In the genomic region with DNA sequence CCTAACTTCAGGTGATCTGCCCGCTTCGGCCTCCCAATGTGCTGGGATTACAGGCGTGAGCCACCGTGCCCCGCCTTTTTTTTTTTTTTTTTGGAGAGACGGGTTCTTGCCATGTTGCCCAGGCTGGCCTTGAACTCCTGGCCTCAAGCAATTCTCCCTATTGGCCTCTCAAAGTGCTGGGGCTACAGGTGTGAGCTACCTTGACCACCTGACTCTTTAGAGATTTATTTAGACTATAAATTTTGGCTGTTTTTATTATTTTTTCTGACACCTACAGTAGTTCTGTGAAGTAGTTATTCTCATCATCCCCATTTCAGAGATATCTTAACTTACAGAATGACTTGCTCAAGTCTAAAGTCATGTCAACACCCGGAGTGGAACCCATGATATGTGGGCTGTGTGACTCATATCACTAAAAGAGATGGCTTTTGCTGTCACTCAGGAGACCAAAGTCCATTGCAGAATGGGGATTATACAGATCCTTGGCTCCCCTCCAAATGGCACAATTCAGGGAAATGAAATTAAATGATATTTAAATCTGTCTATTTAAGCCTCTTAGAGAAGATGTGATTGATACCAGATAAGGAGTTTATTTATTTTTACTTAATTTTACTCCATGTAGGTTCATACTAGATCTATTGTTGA, we compare ENCODE assay signal across 9 cellular contexts.
A peak's percentile ranks its signal among the peaks of the same experiment; 100 is the strongest.
DNase-seq lines count a peak whose midpoint lies in the region; ATAC-seq and TF ChIP-seq lines count a peak whose summit lies in the region.
"Had no signal": no experiment of that assay in that cellular context is flagged by ENCODE, and none has a peak within 500 bp of the region (broad histone marks: within the 10 kb centered on the region; RNA-seq: fewer than 3 reads in every experiment).

No MANE protein-coding gene starts in this region.

- H3K36me3 ChIP-seq in transverse colon (no peaks in the 10 kb centered on the region), endodermal cell (ENCODE audit: control insufficient read depth, insufficient read depth, low read length) (no peaks in the 10 kb centered on the region)

- no peaks in the 10 kb centered on the region for H3K9me3 Mint-ChIP-seq in activated naive CD4-positive, alpha-beta T cell treated with anti-CD3 and anti-CD28 coated beads, Interleukin-2, amount 50 U/mL, for 72 hours
- no peaks in the 10 kb centered on the region for H3K9me3 Mint-ChIP-seq in activated naive CD4-positive, alpha-beta T cell treated with anti-CD3 and anti-CD28 coated beads, Interleukin-2, amount 10 ng/mL, durations not matched to agents 7 days and 5 days
- H3K9me3 Mint-ChIP-seq in endodermal cell = no peaks in the 10 kb centered on the region

- CTCF ChIA-PET in activated naive CD4-positive, alpha-beta T cell treated with anti-CD3 and anti-CD28 coated beads, Interleukin-2, amount 10 ng/mL, durations not matched to agents 7 days and 5 days (lab: Charles Lee) = no interaction called here

- H3K4me3 ChIP-seq in transverse colon (no peak overlapping the region), endodermal cell (ENCODE audit: low read length) (no peak overlapping the region)

- H3K27ac ChIP-seq in transverse colon (peak overlapping the region in 3 of 4 donors; percentile 19 to 33 (median 32)), endodermal cell (ENCODE audit: low read depth, low read length) (no peak overlapping the region)

- H3K27ac Mint-ChIP-seq in activated naive CD4-positive, alpha-beta T cell treated with anti-CD3 and anti-CD28 coated beads, Interleukin-2, amount 50 U/mL, for 72 hours = peak overlapping the region in 1 of 2 donors; percentile 74
- H3K27ac Mint-ChIP-seq in activated naive CD4-positive, alpha-beta T cell treated with anti-CD3 and anti-CD28 coated beads, Interleukin-2, amount 10 ng/mL, durations not matched to agents 7 days and 5 days = no peak overlapping the region
- no peak overlapping the region for H3K27ac Mint-ChIP-seq in endodermal cell

- H3K9me3 ChIP-seq in transverse colon (no peaks in the 10 kb centered on the region), endodermal cell (ENCODE audit: control insufficient read depth, low read length) (no peaks in the 10 kb centered on the region)

- peak; percentile 78 to 95 for ATAC-seq in activated naive CD4-positive, alpha-beta T cell treated with anti-CD3 and anti-CD28 coated beads, Interleukin-2, amount 50 U/mL, for 72 hours
- ATAC-seq in HG02840 (IDR thresholded peaks at IDR 0.05; ENCODE audit: low FRiP score, unreplicated experiment) = peak; percentile 98

- H3K4me1 Mint-ChIP-seq in activated naive CD4-positive, alpha-beta T cell treated with anti-CD3 and anti-CD28 coated beads, Interleukin-2, amount 10 ng/mL, durations not matched to agents 7 days and 5 days = no peaks in the 10 kb centered on the region
- H3K4me1 Mint-ChIP-seq in endodermal cell = no peaks in the 10 kb centered on the region

- 64 to 67% methylated on average over 5 to 7 of the region's 7 CpGs for WGBS in transverse colon (ENCODE audit: low coverage in 1 of 2), 2 donors
- 93 to 94% methylated on average over 5 to 7 of the region's 7 CpGs for WGBS in endodermal cell (ENCODE audit: insufficient coverage in 1 of 2, insufficient read length in 1 of 2), 2 experiments

- H3K27me3 ChIP-seq in transverse colon (no peaks in the 10 kb centered on the region), endodermal cell (ENCODE audit: control insufficient read depth, insufficient read depth, low read length, poor library complexity, severe bottlenecking) (no peaks in the 10 kb centered on the region)

- intact Hi-C loops in transverse colon (cut with DNase I; ENCODE audit: low total_unique reads) = no loop called here

- peaks cover 5% of the 10 kb centered on the region for H3K27me3 Mint-ChIP-seq in activated naive CD4-positive, alpha-beta T cell treated with anti-CD3 and anti-CD28 coated beads, Interleukin-2, amount 10 ng/mL, durations not matched to agents 7 days and 5 days
- no peaks in the 10 kb centered on the region for H3K27me3 Mint-ChIP-seq in endodermal cell (ENCODE audit: insufficient read depth)

- no peaks in the 10 kb centered on the region for H3K36me3 Mint-ChIP-seq in activated naive CD4-positive, alpha-beta T cell treated with anti-CD3 and anti-CD28 coated beads, Interleukin-2, amount 50 U/mL, for 72 hours
- no peaks in the 10 kb centered on the region for H3K36me3 Mint-ChIP-seq in activated naive CD4-positive, alpha-beta T cell treated with anti-CD3 and anti-CD28 coated beads, Interleukin-2, amount 10 ng/mL, durations not matched to agents 7 days and 5 days
- H3K36me3 Mint-ChIP-seq in endodermal cell (ENCODE audit: low read depth) = no peaks in the 10 kb centered on the region

- peaks cover 0 to 13% (median 12%) of the 10 kb centered on the region in 4 donors for H3K4me1 ChIP-seq in transverse colon
- H3K4me1 ChIP-seq in endodermal cell (ENCODE audit: control insufficient read depth, insufficient read depth, low read length) = no peaks in the 10 kb centered on the region

- TF ChIP-seq EP300 in transverse colon (IDR thresholded peaks at IDR 0.05; ENCODE audit: low read depth) = no peak

- no peak for TF ChIP-seq POLR2A in transverse colon (IDR thresholded peaks at IDR 0.05)

- H3K4me3 Mint-ChIP-seq in activated naive CD4-positive, alpha-beta T cell treated with anti-CD3 and anti-CD28 coated beads, Interleukin-2, amount 10 ng/mL, durations not matched to agents 7 days and 5 days = no peak overlapping the region
- H3K4me3 Mint-ChIP-seq in endodermal cell = no peak overlapping the region

- H3K9ac ChIP-seq in endodermal cell (ENCODE audit: extremely low read depth, low read length, poor library complexity, severe bottlenecking) = no peak overlapping the region

- in situ Hi-C loops in transverse colon (cut with MboI; ENCODE audit: low pct_ligation_motif_present in 1 of 4, low pct_unique_long_range_greater_than_20kb in 1 of 4, low sequenced_read_pairs in 3 of 4) = loop anchor here in 1 of 4 donors (10.0 kb wide), 1 partner anchor 369 kb away; no protein-coding TSS in a partner anchor

- TF ChIP-seq CTCF in transverse colon (IDR thresholded peaks at IDR 0.05) (no peak), endodermal cell (conservative IDR thresholded peaks at IDR 0.05) (no peak)

- peak in 1 of 2 donors; percentile 29 for DNase-seq in activated naive CD4-positive, alpha-beta T cell treated with anti-CD3 and anti-CD28 coated beads, Interleukin-2, amount 50 U/mL, for 72 hours (ENCODE audit: low spot score in 2 of 2)
- DNase-seq in activated naive CD4-positive, alpha-beta T cell treated with anti-CD3 and anti-CD28 coated beads, Interleukin-2, amount 10 ng/mL, durations not matched to agents 7 days and 5 days = no peak
- peak; percentile 25 for DNase-seq in SK-N-DZ (ENCODE audit: low spot score)
- peak; percentile 46 for DNase-seq in transverse colon
- DNase-seq in endodermal cell = no peak
- no peak for DNase-seq in NCI-H345 treated with DMSO at 0.1 percent for 48 hours (lab: John Stamatoyannopoulos, UW; ENCODE audit: unreplicated experiment)
- no peak for DNase-seq in NAMALWA (ENCODE audit: low spot score)
- DNase-seq: DND-41 had no signal

Comparison
In these comparisons a context has a peak if more than half of its experiments do, and no peak if none do; other contexts are left out.
1. DNase-seq: peak in SK-N-DZ (single experiment) and transverse colon (single experiment); none in activated naive CD4-positive, alpha-beta T cell treated with anti-CD3 and anti-CD28 coated beads, Interleukin-2, amount 10 ng/mL, durations not matched to agents 7 days and 5 days (single experiment), endodermal cell (single experiment), NCI-H345 treated with DMSO at 0.1 percent for 48 hours (single experiment) and NAMALWA (single experiment).